26 cellular contexts compared by ENCODE assay signal in the genomic region with DNA sequence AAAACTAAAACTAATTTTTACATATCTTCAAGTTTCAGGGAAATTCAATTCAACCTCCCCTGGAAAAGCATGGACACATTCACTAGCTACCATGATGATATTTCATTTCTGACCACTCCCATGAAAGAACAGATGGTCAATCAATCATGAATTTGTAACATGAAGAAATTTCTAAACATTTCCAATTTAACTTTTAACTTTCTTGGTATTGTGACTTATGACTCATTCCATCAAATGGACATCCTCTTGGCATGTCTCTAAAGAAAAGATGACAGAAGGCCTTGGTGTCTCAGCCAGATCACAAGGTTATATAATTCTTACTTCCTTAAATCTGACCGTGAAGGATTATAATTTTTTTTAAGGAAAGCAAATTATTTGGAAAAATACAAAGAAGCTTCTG. TPM values are rescaled to one million over a fixed set of nuclear protein-coding genes. Genes with fewer than 3 reads are reported as not detected.
"Had no signal": no experiment of that assay in that cellular context is flagged by ENCODE, and none has a peak within 500 bp of the region (broad histone marks: within the 10 kb centered on the region; RNA-seq: fewer than 3 reads in every experiment).

No MANE protein-coding gene starts in this region.

- H3K27ac ChIP-seq: cardiac muscle cell, esophagus squamous epithelium, tibial artery had no signal

- H3K9me3 ChIP-seq: esophagus squamous epithelium, tibial artery had no signal

- DNase-seq: activated B cell treated with CpG ODN at 0.5 μM for 24 hours; activated CD4-positive, alpha-beta memory T cell treated with anti-CD3 and anti-CD28 coated beads, Interleukin-2, amount 10 ng/mL, durations not matched to agents 7 days and 5 days; activated CD4-positive, alpha-beta T cell treated with anti-CD3 and anti-CD28 coated beads for 48 hours; activated naive CD4-positive, alpha-beta T cell; activated naive CD8-positive, alpha-beta T cell treated with anti-CD3 and anti-CD28 coated beads for 36 hours; activated T-cell treated with anti-CD3 and anti-CD28 coated beads, Interleukin-2, amount 50 U/mL, for 1 hour; amygdala; effector memory CD8-positive, alpha-beta T cell; esophagus squamous epithelium; head of caudate nucleus; midbrain; occipital lobe; posterior cingulate gyrus; stimulated activated CD4-positive, alpha-beta T cell treated with anti-CD3 and anti-CD28 coated beads, Interleukin-12 subunit alpha, Interleukin-12 subunit beta, amount 100 ng/mL, for 4 hours; stimulated activated CD4-positive, alpha-beta T cell treated with anti-CD3 and anti-CD28 coated beads, Interleukin-1b, Interleukin-23, amount 100 ng/mL, for 48 hours; stimulated activated CD8-positive, alpha-beta memory T cell treated with anti-CD3 and anti-CD28 coated beads, Interleukin-4, amount 100 ng/mL, for 48 hours; stimulated activated naive CD4-positive, alpha-beta T cell; tibial artery had no signal

- H3K4me3 ChIP-seq: cardiac muscle cell, esophagus squamous epithelium, tibial artery had no signal

- ATAC-seq: activated T-helper 17 cell treated with anti-CD3 and anti-CD28 coated beads, Interleukin-2, amount 50 U/mL, for 72 hours; effector memory CD8-positive, alpha-beta T cell; left lobe of liver had no signal

- H3K27me3 ChIP-seq: cardiac muscle cell, esophagus squamous epithelium, tibial artery had no signal

- H3K36me3 ChIP-seq: cardiac muscle cell, esophagus squamous epithelium, tibial artery had no signal

RNA-seq across cellular contexts. Expression of a gene that starts 10.5 kb away (rescaled TPM):
- total RNA-seq: chondrocyte, dermis microvascular lymphatic vessel endothelial cell, frontal cortex, lung microvascular endothelial cell, occipital lobe had no signal
- polyA plus RNA-seq: neural cell had no signal
